8 cellular contexts compared by ENCODE assay signal in genomic region chr10:72331575-72332422, GRCh38. TPM values are rescaled to one million over a fixed set of nuclear protein-coding genes. Genes with fewer than 3 reads are reported as not detected.
DNase-seq lines count a peak whose midpoint lies in the region; ATAC-seq and TF ChIP-seq lines count a peak whose summit lies in the region.

No MANE protein-coding gene starts in this region.

- peak; percentile 31 for ATAC-seq in GM21576 (IDR thresholded peaks at IDR 0.05; ENCODE audit: unreplicated experiment)
- ATAC-seq in SK-N-SH treated with all-trans-retinoic acid at 6 μM for 48 hours = peak; percentile 86
- peak; percentile 61 for ATAC-seq in activated naive CD8-positive, alpha-beta T cell treated with anti-CD3 and anti-CD28 coated beads, Interleukin-2, amount 10 ng/mL, durations not matched to agents 7 days and 5 days (ENCODE audit: low read depth)

- peaks cover 97% of the 10 kb centered on the region for H3K4me1 ChIP-seq in CD8-positive, alpha-beta memory T cell (ENCODE audit: insufficient read depth, low read length)
- H3K4me1 ChIP-seq in transverse colon = peaks cover 46 to 81% (median 58%) of the 10 kb centered on the region in 4 donors

- CTCF ChIA-PET in CD8-positive, alpha-beta memory T cell (lab: Charles Lee) = interaction anchor here (1.0 to 8.3 kb wide), 17 partner anchors 8 to 435 kb away, joined by 3 to 66 read pairs (median 5); partner anchors contain the start of gene DDIT4

- H3K4me1 Mint-ChIP-seq in CD8-positive, alpha-beta memory T cell = peaks cover 74 to 94% (median 89%) of the 10 kb centered on the region in 3 donors
- H3K4me1 Mint-ChIP-seq in activated naive CD8-positive, alpha-beta T cell treated with anti-CD3 and anti-CD28 coated beads, Interleukin-2, amount 10 ng/mL, durations not matched to agents 7 days and 5 days = peaks cover 73% of the 10 kb centered on the region

- TF ChIP-seq CTCF in transverse colon (IDR thresholded peaks at IDR 0.05) = peak; percentile 27 to 87 (median 42)

- in situ Hi-C loops in transverse colon (cut with MboI; ENCODE audit: low pct_ligation_motif_present in 1 of 4, low pct_unique_long_range_greater_than_20kb in 1 of 4, low sequenced_read_pairs in 3 of 4) = loop anchor here (10.0 to 25.0 kb wide), 7 partner anchors 87 to 444 kb away; partner anchors contain the start of genes ANAPC16 (in 1 of the 4) and ASCC1 (in 1 of the 4)

- peak; percentile 86 to 98 (median 95) for DNase-seq in CD8-positive, alpha-beta memory T cell
- peak; percentile 88 for DNase-seq in MV-4-11 (lab: John Stamatoyannopoulos, UW)
- peak; percentile 89 for DNase-seq in activated naive CD8-positive, alpha-beta T cell treated with anti-CD3 and anti-CD28 coated beads, Interleukin-2, amount 10 ng/mL, durations not matched to agents 7 days and 5 days
- DNase-seq in cardiac septum (ENCODE audit: low spot score) = peak; percentile 92
- peak; percentile 78 to 99 (median 92) for DNase-seq in posterior cingulate gyrus
- DNase-seq in transverse colon = peak; percentile 86

- H3K36me3 Mint-ChIP-seq in CD8-positive, alpha-beta memory T cell = peaks cover 0 to 2% (median 0%) of the 10 kb centered on the region in 3 donors
- peaks cover 6% of the 10 kb centered on the region for H3K36me3 Mint-ChIP-seq in activated naive CD8-positive, alpha-beta T cell treated with anti-CD3 and anti-CD28 coated beads, Interleukin-2, amount 10 ng/mL, durations not matched to agents 7 days and 5 days

- peaks cover 0 to 1% of the 10 kb centered on the region in 2 donors for H3K27me3 Mint-ChIP-seq in CD8-positive, alpha-beta memory T cell
- H3K27me3 Mint-ChIP-seq in activated naive CD8-positive, alpha-beta T cell treated with anti-CD3 and anti-CD28 coated beads, Interleukin-2, amount 10 ng/mL, durations not matched to agents 7 days and 5 days = no peaks in the 10 kb centered on the region

- H3K4me3 Mint-ChIP-seq in CD8-positive, alpha-beta memory T cell = peak overlapping the region; percentile 55 to 89 (median 79)
- peak overlapping the region; percentile 91 for H3K4me3 Mint-ChIP-seq in activated naive CD8-positive, alpha-beta T cell treated with anti-CD3 and anti-CD28 coated beads, Interleukin-2, amount 10 ng/mL, durations not matched to agents 7 days and 5 days

- no peaks in the 10 kb centered on the region for H3K27me3 ChIP-seq in CD8-positive, alpha-beta memory T cell (ENCODE audit: insufficient read depth, low read length, poor library complexity, severe bottlenecking)
- no peaks in the 10 kb centered on the region for H3K27me3 ChIP-seq in transverse colon

- no peaks in the 10 kb centered on the region for H3K9me3 ChIP-seq in CD8-positive, alpha-beta memory T cell (ENCODE audit: low read length)
- no peaks in the 10 kb centered on the region for H3K9me3 ChIP-seq in transverse colon

- no peaks in the 10 kb centered on the region for H3K9me3 Mint-ChIP-seq in CD8-positive, alpha-beta memory T cell
- H3K9me3 Mint-ChIP-seq in activated naive CD8-positive, alpha-beta T cell treated with anti-CD3 and anti-CD28 coated beads, Interleukin-2, amount 10 ng/mL, durations not matched to agents 7 days and 5 days = no peaks in the 10 kb centered on the region

- H3K27ac ChIP-seq in CD8-positive, alpha-beta memory T cell (ENCODE audit: low read depth, low read length) = peak overlapping the region; percentile 3
- peak overlapping the region; percentile 80 to 86 (median 82) for H3K27ac ChIP-seq in transverse colon

- no peak for TF ChIP-seq EP300 in transverse colon (IDR thresholded peaks at IDR 0.05; ENCODE audit: low read depth)

- no peaks in the 10 kb centered on the region for H3K36me3 ChIP-seq in CD8-positive, alpha-beta memory T cell (ENCODE audit: insufficient read depth, low read length)
- H3K36me3 ChIP-seq in transverse colon = peaks cover 0 to 5% (median 0%) of the 10 kb centered on the region in 4 donors

- H3K4me3 ChIP-seq in CD8-positive, alpha-beta memory T cell (ENCODE audit: low read length) = peak overlapping the region; percentile 39
- H3K4me3 ChIP-seq in transverse colon = no peak overlapping the region

- intact Hi-C loops in cardiac septum (cut with DNase I) = loop anchor here (5.0 to 10.0 kb wide), 2 partner anchors 364 to 437 kb away; no protein-coding TSS in a partner anchor
- intact Hi-C loops in posterior cingulate gyrus (cut with DNase I) = loop anchor here (5.0 to 10.0 kb wide), 2 partner anchors 74 to 367 kb away; partner anchors contain the start of gene CHST3
- intact Hi-C loops in transverse colon (cut with DNase I; ENCODE audit: low total_unique reads) = no loop called here

- WGBS in transverse colon (ENCODE audit: low coverage in 1 of 2), 2 donors = 14 to 35% methylated on average over 3 to 17 of the region's 27 CpGs

- H3K27ac Mint-ChIP-seq in CD8-positive, alpha-beta memory T cell = peak overlapping the region; percentile 87 to 98 (median 96)
- peak overlapping the region; percentile 100 for H3K27ac Mint-ChIP-seq in activated naive CD8-positive, alpha-beta T cell treated with anti-CD3 and anti-CD28 coated beads, Interleukin-2, amount 10 ng/mL, durations not matched to agents 7 days and 5 days

- POLR2A ChIA-PET in CD8-positive, alpha-beta memory T cell (lab: Charles Lee) = interaction anchor here (0.6 to 2.1 kb wide), 15 partner anchors 8 to 256 kb away, joined by 3 to 10 read pairs (median 3); partner anchors contain the start of genes ANAPC16, ASCC1, DNAJB12 and SPOCK2
- POLR2A ChIA-PET in activated naive CD8-positive, alpha-beta T cell treated with anti-CD3 and anti-CD28 coated beads, Interleukin-2, amount 10 ng/mL, durations not matched to agents 7 days and 5 days (lab: Charles Lee) = interaction anchor here (0.6 to 32.2 kb wide), 10 partner anchors 34 to 375 kb away, joined by 3 to 1812 read pairs (median 8); partner anchors contain the start of genes ANAPC16, ASCC1, DDIT4 and SPOCK2

- peak; percentile 50 for TF ChIP-seq POLR2A in transverse colon (IDR thresholded peaks at IDR 0.05)

TF ChIP-seq in SK-N-SH treated with all-trans-retinoic acid at 6 μM for 48 hours, 23 proteins besides CTCF, POLR2A, EP300 and RAD21:
- TF ChIP-seq TSHZ2 (CRISPR knock-in tag; IDR thresholded peaks at IDR 0.05) = 0 out of 2 replicates have a peak, but pooled peaks have one; percentile 46
- 0 out of 2 replicates have a peak, but pooled peaks have one; percentile 13 for TF ChIP-seq TCF4 (CRISPR knock-in tag; IDR thresholded peaks at IDR 0.05; ENCODE audit: borderline replicate concordance)
- TF ChIP-seq ZNF8 (CRISPR knock-in tag; IDR thresholded peaks at IDR 0.05) = no peak

RNA-seq across cellular contexts. Expression of gene DNAJB12, which starts 22.9 kb away (rescaled TPM):
- total RNA-seq in CD8-positive, alpha-beta memory T cell = 10 to 100 TPM; 29.4 to 30.4 TPM
- 28.0 TPM for polyA plus RNA-seq in CD8-positive, alpha-beta memory T cell
- total RNA-seq in activated naive CD8-positive, alpha-beta T cell treated with anti-CD3 and anti-CD28 coated beads, Interleukin-2, amount 10 ng/mL, durations not matched to agents 7 days and 5 days = 10 to 100 TPM; 24.3 to 26.5 TPM
- total RNA-seq in cardiac septum = 28.9 TPM
- 10 to 100 TPM; 33.7 to 69.2 (median 38.0) TPM for total RNA-seq in transverse colon

RNA-seq across cellular contexts. Expression of gene DDIT4, which starts 58.1 kb away (rescaled TPM):
- 100 to 1,000 TPM; 144 to 156 TPM for total RNA-seq in CD8-positive, alpha-beta memory T cell
- 183 TPM for polyA plus RNA-seq in CD8-positive, alpha-beta memory T cell
- 100 to 1,000 TPM; 150 to 159 TPM for total RNA-seq in activated naive CD8-positive, alpha-beta T cell treated with anti-CD3 and anti-CD28 coated beads, Interleukin-2, amount 10 ng/mL, durations not matched to agents 7 days and 5 days
- total RNA-seq in cardiac septum = 22.6 TPM
- 100 to 1,000 TPM in 3 of 4 donors, 10 to 100 TPM in 1; 64.5 to 356 (median 150) TPM for total RNA-seq in transverse colon

Comparison
In these comparisons a context has a peak if more than half of its experiments do, and no peak if none do; other contexts are left out.
1. ATAC-seq: peak in every context shown above with its lines; median percentile 86 in SK-N-SH treated with all-trans-retinoic acid at 6 μM for 48 hours; 61 in activated naive CD8-positive, alpha-beta T cell treated with anti-CD3 and anti-CD28 coated beads, Interleukin-2, amount 10 ng/mL, durations not matched to agents 7 days and 5 days; 31 in GM21576.